In genomic region chr1:192104852-192105251, GRCh38 we compare ENCODE assay signal across 15 cellular contexts. TPM values are rescaled to one million over a fixed set of nuclear protein-coding genes. Genes with fewer than 3 reads are reported as not detected.
A peak's percentile ranks its signal among the peaks of the same experiment; 100 is the strongest.
DNase-seq lines count a peak whose midpoint lies in the region; ATAC-seq and TF ChIP-seq lines count a peak whose summit lies in the region.
"Had no signal": no experiment of that assay in that cellular context is flagged by ENCODE, and none has a peak within 500 bp of the region (broad histone marks: within the 10 kb centered on the region; RNA-seq: fewer than 3 reads in every experiment).

No MANE protein-coding gene starts in this region.

- no peaks in the 10 kb centered on the region for H3K36me3 Mint-ChIP-seq in activated naive CD4-positive, alpha-beta T cell treated with anti-CD3 and anti-CD28 coated beads, Interleukin-2, amount 50 U/mL, for 72 hours

- no peak overlapping the region for H3K27ac Mint-ChIP-seq in activated naive CD4-positive, alpha-beta T cell treated with anti-CD3 and anti-CD28 coated beads, Interleukin-2, amount 50 U/mL, for 72 hours

- DNase-seq in HCEC 1CT, result peak; percentile 76
- peak; percentile 89 for DNase-seq in amniotic epithelial cell (ENCODE audit: low read depth)
- peak; percentile 2 for DNase-seq in fibroblast of villous mesenchyme (ENCODE audit: low read depth)
- DNase-seq in stromal cell of bone marrow (ENCODE audit: low read depth), result peak; percentile 9
- DNase-seq in activated naive CD4-positive, alpha-beta T cell treated with anti-CD3 and anti-CD28 coated beads, Interleukin-2, amount 50 U/mL, for 72 hours (ENCODE audit: low spot score in 2 of 2), result no peak
- DNase-seq: activated gamma-delta T cell; Caco-2; heart left ventricle; NCI-H2171 treated with DMSO at 0.1 percent for 48 hours; retina; stimulated activated CD4-positive, alpha-beta T cell treated with anti-CD3 and anti-CD28 coated beads, Interleukin-4, amount 100 ng/mL, for 1 hour had no signal

- H3K9me3 Mint-ChIP-seq in activated naive CD4-positive, alpha-beta T cell treated with anti-CD3 and anti-CD28 coated beads, Interleukin-2, amount 50 U/mL, for 72 hours, result peaks cover 7% of the 10 kb centered on the region in 2 donors

- no peak for TF ChIP-seq CTCF in fibroblast of villous mesenchyme (IDR thresholded peaks at IDR 0.05; ENCODE audit: insufficient read depth, low read depth, low read length)

- no peak overlapping the region for H3K4me3 ChIP-seq in fibroblast of villous mesenchyme (ENCODE audit: low read depth, low read length)
- H3K4me3 ChIP-seq: breast epithelium, heart left ventricle, SJSA1 had no signal

- ATAC-seq in HG03196 (IDR thresholded peaks at IDR 0.05; ENCODE audit: unreplicated experiment), result no peak
- no peak for ATAC-seq in HG03460 (IDR thresholded peaks at IDR 0.05; ENCODE audit: unreplicated experiment)
- ATAC-seq in activated naive CD4-positive, alpha-beta T cell treated with anti-CD3 and anti-CD28 coated beads, Interleukin-2, amount 50 U/mL, for 72 hours, result no peak
- ATAC-seq: heart left ventricle had no signal

RNA-seq across cellular contexts. Expression of gene RGS18, which starts 53.4 kb away (rescaled TPM):
- total RNA-seq in fibroblast of villous mesenchyme, result not detected in 2 replicates
- under 1 TPM in 1 of 2 donors, not detected in 1; 0.09 TPM for total RNA-seq in activated naive CD4-positive, alpha-beta T cell treated with anti-CD3 and anti-CD28 coated beads, Interleukin-2, amount 50 U/mL, for 72 hours
- total RNA-seq: Caco-2, SJSA1 had no signal

Comparison
In these comparisons a context has a peak if more than half of its experiments do, and no peak if none do; other contexts are left out.
1. DNase-seq: peak in HCEC 1CT (single experiment), amniotic epithelial cell (single experiment), fibroblast of villous mesenchyme (single experiment) and stromal cell of bone marrow (single experiment); none in activated naive CD4-positive, alpha-beta T cell treated with anti-CD3 and anti-CD28 coated beads, Interleukin-2, amount 50 U/mL, for 72 hours (0 of 2).